In the genomic region with DNA sequence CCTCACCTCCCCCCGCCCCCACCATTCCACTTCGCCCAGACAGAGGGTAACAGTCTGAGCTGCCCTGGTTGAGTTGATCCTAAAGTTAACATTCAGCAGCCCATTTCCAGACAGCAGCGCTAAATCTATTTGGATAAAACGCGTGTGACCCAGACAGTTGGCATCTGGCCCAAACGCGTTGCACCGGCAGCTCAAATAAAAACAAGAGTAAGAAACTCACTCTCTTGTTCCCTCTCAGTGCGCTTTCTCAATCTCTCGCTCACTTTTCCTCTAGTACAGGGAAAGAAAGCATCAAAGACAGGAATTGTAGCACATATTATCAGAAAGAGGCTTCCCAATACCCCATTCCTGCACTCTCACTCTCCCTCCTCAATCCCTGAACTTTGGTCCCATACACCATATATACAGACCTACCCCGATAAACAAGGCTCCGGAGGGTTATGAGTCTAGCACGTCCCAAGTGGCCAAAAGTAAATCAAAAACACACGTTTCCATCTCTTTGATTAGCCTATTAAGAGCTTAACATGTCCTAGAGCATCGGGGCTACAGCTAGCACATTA, we compare ENCODE assay signal across 8 cellular contexts. TPM values are rescaled to one million over a fixed set of nuclear protein-coding genes. Genes with fewer than 3 reads are reported as not detected.
DNase-seq lines count a peak whose midpoint lies in the region; ATAC-seq and TF ChIP-seq lines count a peak whose summit lies in the region.

No MANE protein-coding gene starts in this region.

- TF ChIP-seq CTCF in RWPE2 (IDR thresholded peaks at IDR 0.05; ENCODE audit: poor library complexity, severe bottlenecking), result no peak
- TF ChIP-seq CTCF in breast epithelium (IDR thresholded peaks at IDR 0.05), result no peak

- no peaks in the 10 kb centered on the region for H3K9me3 ChIP-seq in RWPE2 (ENCODE audit: severe bottlenecking)
- H3K9me3 ChIP-seq in breast epithelium, result no peaks in the 10 kb centered on the region

- peak; percentile 35 for ATAC-seq in HG03432 (IDR thresholded peaks at IDR 0.05; ENCODE audit: unreplicated experiment)
- peak; percentile 38 for ATAC-seq in RWPE2 (ENCODE audit: low read depth)
- no peak for ATAC-seq in HG02840 (IDR thresholded peaks at IDR 0.05; ENCODE audit: low FRiP score, unreplicated experiment)

- DNase-seq in NCI-H146 (lab: John Stamatoyannopoulos, UW), result peak; percentile 34
- DNase-seq in NCI-H146 treated with DMSO at 0.1 percent for 48 hours (lab: John Stamatoyannopoulos, UW; ENCODE audit: unreplicated experiment), result no peak
- peak; percentile 58 for DNase-seq in RWPE2 (ENCODE audit: low spot score)
- peak; percentile 59 to 65 for DNase-seq in breast epithelium (ENCODE audit: low spot score in 2 of 2)
- DNase-seq in iPS-NIHi7 (ENCODE audit: extremely low spot score), result peak; percentile 8

- peak overlapping the region; percentile 45 for H3K4me3 ChIP-seq in RWPE2 (ENCODE audit: severe bottlenecking)
- H3K4me3 ChIP-seq in breast epithelium, result peak overlapping the region; percentile 52 to 64 (median 54)
- H3K4me3 ChIP-seq in skin epidermis, result peak overlapping the region; percentile 28 to 66 (median 35)

- no peaks in the 10 kb centered on the region for H3K36me3 ChIP-seq in RWPE2 (ENCODE audit: low read depth)
- H3K36me3 ChIP-seq in breast epithelium, result no peaks in the 10 kb centered on the region

- H3K27me3 ChIP-seq in RWPE2 (ENCODE audit: insufficient read depth, poor library complexity, severe bottlenecking) (no peaks in the 10 kb centered on the region), breast epithelium (no peaks in the 10 kb centered on the region)

- H3K4me1 ChIP-seq in RWPE2 (ENCODE audit: insufficient read depth, poor library complexity, severe bottlenecking) (peaks cover 19% of the 10 kb centered on the region), breast epithelium (no peaks in the 10 kb centered on the region)

- no peak for TF ChIP-seq POLR2A in breast epithelium (IDR thresholded peaks at IDR 0.05)

- H3K27ac ChIP-seq in RWPE2 (ENCODE audit: poor library complexity, severe bottlenecking) (peak overlapping the region; percentile 78), breast epithelium (peak overlapping the region; percentile 3 to 71), skin epidermis (peak overlapping the region in 14 of 21 experiments; percentile 14 to 88 (median 59))

- intact Hi-C loops in breast epithelium (cut with DNase I; ENCODE audit: low total_unique reads), result no loop called here

RNA-seq across cellular contexts. Expression of a gene that starts 1.3 kb away (rescaled TPM):
- 1 to 10 TPM; 1.4 to 6.0 (median 3.9) TPM for total RNA-seq in breast epithelium
